7 cellular contexts compared by ENCODE assay signal in genomic region chr4:89509708-89510269, GRCh38.
DNase-seq lines count a peak whose midpoint lies in the region; ATAC-seq and TF ChIP-seq lines count a peak whose summit lies in the region.

No MANE protein-coding gene starts in this region.

- H3K4me3 ChIP-seq in KMS-11 (IDR thresholded peaks at IDR 0.05; ENCODE audit: insufficient read depth, low read depth, low read length), result no peak overlapping the region
- H3K4me3 ChIP-seq in smooth muscle cell, result no peak overlapping the region

- no peaks in the 10 kb centered on the region for H3K9me3 ChIP-seq in smooth muscle cell (replicated peaks; ENCODE audit: low read depth)

- H3F3A ChIP-seq in smooth muscle cell (ENCODE audit: low read depth), result no peaks in the 10 kb centered on the region

- H3K4me2 ChIP-seq in KMS-11 (peak overlapping the region; percentile 53), smooth muscle cell (no peak overlapping the region)

- peak; percentile 2 for DNase-seq in hepatic stellate cell (ENCODE audit: low spot score)
- DNase-seq in smooth muscle cell (lab: John Stamatoyannopoulos, UW; ENCODE audit: unreplicated experiment), result no peak
- DNase-seq in glomerular visceral epithelial cell (ENCODE audit: extremely low spot score), result no peak
- DNase-seq in D341Med (ENCODE audit: low spot score), result no peak

- H3K4me1 ChIP-seq in KMS-11 (ENCODE audit: low read depth, poor library complexity, severe bottlenecking), result peaks cover 28% of the 10 kb centered on the region
- no peaks in the 10 kb centered on the region for H3K4me1 ChIP-seq in smooth muscle cell (ENCODE audit: low read depth)

- H3K79me2 ChIP-seq in KMS-11 (ENCODE audit: insufficient read depth, low read depth), result no peaks in the 10 kb centered on the region
- no peaks in the 10 kb centered on the region for H3K79me2 ChIP-seq in smooth muscle cell (ENCODE audit: low read depth)

- peak; percentile 99 for ATAC-seq in GM18858 (IDR thresholded peaks at IDR 0.05; ENCODE audit: unreplicated experiment)
- ATAC-seq in GM21723 (IDR thresholded peaks at IDR 0.05; ENCODE audit: unreplicated experiment), result peak; percentile 99

- H3K27ac ChIP-seq in KMS-11, result peak overlapping the region; percentile 7; the same call in 1 of the 2 replicates
- no peak overlapping the region for H3K27ac ChIP-seq in smooth muscle cell (ENCODE audit: low read depth)

- H2AFZ ChIP-seq in KMS-11 (ENCODE audit: low read depth) (no peak overlapping the region), smooth muscle cell (ENCODE audit: low read depth) (no peak overlapping the region)

- H3K36me3 ChIP-seq in KMS-11 (ENCODE audit: insufficient read depth) (no peaks in the 10 kb centered on the region), smooth muscle cell (ENCODE audit: low read depth) (no peaks in the 10 kb centered on the region)

- WGBS in smooth muscle cell (ENCODE audit: low lambda C conversion rate), result 93% methylated on average over 4 of the region's 4 CpGs

- 0 out of 2 replicates have a peak, but pooled peaks have one; percentile 20 for TF ChIP-seq CTCF in KMS-11 (conservative IDR thresholded peaks at IDR 0.05; ENCODE audit: low read depth, low read length)
- no peak for TF ChIP-seq CTCF in smooth muscle cell (IDR thresholded peaks at IDR 0.05; ENCODE audit: borderline replicate concordance, insufficient read depth, poor library complexity, severe bottlenecking)

- H3K9ac ChIP-seq in KMS-11 (no peak overlapping the region), smooth muscle cell (ENCODE audit: low read depth) (no peak overlapping the region)

- H3K27me3 ChIP-seq in KMS-11 (ENCODE audit: insufficient read depth, low read depth) (no peaks in the 10 kb centered on the region), smooth muscle cell (ENCODE audit: low read depth) (no peaks in the 10 kb centered on the region)

- H4K20me1 ChIP-seq in KMS-11 (ENCODE audit: insufficient read depth) (no peaks in the 10 kb centered on the region), smooth muscle cell (ENCODE audit: low read depth) (no peaks in the 10 kb centered on the region)
